Comparison of ENCODE assay signal across 1 cellular context in the genomic region with DNA sequence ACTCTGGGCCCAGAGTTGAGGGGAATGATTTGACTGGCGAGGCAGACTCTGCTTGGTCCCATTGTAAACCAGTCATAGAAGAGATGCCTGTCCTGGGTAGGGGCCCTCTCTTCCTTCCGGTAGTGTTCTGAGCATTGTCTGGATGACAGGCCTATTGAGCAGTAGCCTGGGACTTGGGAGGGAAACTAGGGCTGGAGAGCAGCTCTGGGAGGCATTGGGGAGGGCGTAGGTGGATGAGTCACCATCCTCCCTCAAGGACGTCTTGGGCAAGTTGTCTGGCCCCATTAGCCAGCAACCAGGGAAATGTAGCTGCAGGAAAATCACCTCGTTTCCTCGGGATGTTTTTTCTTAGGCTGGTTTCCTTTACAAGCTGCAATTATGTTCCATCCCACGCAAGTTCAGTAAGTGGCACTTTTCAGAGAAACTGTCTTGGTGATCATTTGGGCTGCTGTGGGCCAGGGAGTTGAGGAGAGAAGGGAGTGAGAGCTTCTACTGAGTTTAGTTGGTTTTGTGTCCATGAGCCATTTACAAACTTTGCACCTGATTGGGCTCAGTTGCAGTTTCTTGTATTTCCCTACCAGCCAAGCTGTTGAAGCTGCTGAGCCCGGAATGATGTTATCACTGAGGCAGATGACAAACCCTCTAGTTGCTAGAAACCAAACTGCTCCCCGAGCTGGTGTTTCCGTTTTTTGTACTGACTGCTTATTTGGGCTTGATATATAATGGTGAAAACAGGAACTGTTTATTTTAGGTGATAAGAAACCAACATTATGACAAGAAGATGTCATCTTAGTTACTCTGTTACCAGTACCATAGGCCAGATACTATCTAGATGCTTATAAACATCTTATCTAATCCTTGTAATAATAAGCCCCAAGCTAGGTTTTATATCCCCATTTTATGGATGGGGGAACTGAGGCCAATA.
TF ChIP-seq lines count a peak whose summit lies in the region.

No MANE protein-coding gene starts in this region.

TF ChIP-seq in K562, 482 proteins besides CTCF, POLR2A, EP300 and RAD21 (continued from another document and continues in another):
- TF ChIP-seq, protein P1, sequence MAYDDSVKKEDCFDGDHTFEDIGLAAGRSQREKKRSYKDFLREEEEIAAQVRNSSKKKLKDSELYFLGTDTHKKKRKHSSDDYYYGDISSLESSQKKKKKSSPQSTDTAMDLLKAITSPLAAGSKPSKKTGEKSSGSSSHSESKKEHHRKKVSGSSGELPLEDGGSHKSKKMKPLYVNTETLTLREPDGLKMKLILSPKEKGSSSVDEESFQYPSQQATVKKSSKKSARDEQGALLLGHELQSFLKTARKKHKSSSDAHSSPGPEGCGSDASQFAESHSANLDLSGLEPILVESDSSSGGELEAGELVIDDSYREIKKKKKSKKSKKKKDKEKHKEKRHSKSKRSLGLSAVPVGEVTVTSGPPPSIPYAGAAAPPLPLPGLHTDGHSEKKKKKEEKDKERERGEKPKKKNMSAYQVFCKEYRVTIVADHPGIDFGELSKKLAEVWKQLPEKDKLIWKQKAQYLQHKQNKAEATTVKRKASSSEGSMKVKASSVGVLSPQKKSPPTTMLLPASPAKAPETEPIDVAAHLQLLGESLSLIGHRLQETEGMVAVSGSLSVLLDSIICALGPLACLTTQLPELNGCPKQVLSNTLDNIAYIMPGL (CRISPR knock-in tag; IDR thresholded peaks at IDR 0.05): no peak
- TF ChIP-seq MEF2A (IDR thresholded peaks at IDR 0.05; ENCODE audit: control insufficient read depth, low read depth, low read length) (no peak), SRSF7 (optimal IDR thresholded peaks at IDR 0.05; ENCODE audit: low read depth, low read length) (no peak), ZNF436 (CRISPR knock-in tag; IDR thresholded peaks at IDR 0.05) (no peak), TCF7 (IDR thresholded peaks at IDR 0.05; ENCODE audit: borderline replicate concordance) (no peak), NCOR1 (IDR thresholded peaks at IDR 0.05) (no peak), HNRNPLL (IDR thresholded peaks at IDR 0.05; ENCODE audit: low read depth, low read length, poor library complexity, severe bottlenecking) (no peak), SP2 (IDR thresholded peaks at IDR 0.05; ENCODE audit: extremely low read depth, low read depth, low read length, poor library complexity, severe bottlenecking) (no peak), SMARCA4 (IDR thresholded peaks at IDR 0.05) (peak; percentile 87), RBM34 (IDR thresholded peaks at IDR 0.05; ENCODE audit: borderline replicate concordance, insufficient read depth, low read length) (no peak), ZNF165 (CRISPR knock-in tag; IDR thresholded peaks at IDR 0.05; ENCODE audit: borderline replicate concordance) (no peak), ZNF212 (CRISPR knock-in tag; IDR thresholded peaks at IDR 0.05) (no peak), LEF1 (IDR thresholded peaks at IDR 0.05) (0 out of 2 replicates have a peak, but pooled peaks have one; percentile 61)
- TF ChIP-seq, protein P2, sequence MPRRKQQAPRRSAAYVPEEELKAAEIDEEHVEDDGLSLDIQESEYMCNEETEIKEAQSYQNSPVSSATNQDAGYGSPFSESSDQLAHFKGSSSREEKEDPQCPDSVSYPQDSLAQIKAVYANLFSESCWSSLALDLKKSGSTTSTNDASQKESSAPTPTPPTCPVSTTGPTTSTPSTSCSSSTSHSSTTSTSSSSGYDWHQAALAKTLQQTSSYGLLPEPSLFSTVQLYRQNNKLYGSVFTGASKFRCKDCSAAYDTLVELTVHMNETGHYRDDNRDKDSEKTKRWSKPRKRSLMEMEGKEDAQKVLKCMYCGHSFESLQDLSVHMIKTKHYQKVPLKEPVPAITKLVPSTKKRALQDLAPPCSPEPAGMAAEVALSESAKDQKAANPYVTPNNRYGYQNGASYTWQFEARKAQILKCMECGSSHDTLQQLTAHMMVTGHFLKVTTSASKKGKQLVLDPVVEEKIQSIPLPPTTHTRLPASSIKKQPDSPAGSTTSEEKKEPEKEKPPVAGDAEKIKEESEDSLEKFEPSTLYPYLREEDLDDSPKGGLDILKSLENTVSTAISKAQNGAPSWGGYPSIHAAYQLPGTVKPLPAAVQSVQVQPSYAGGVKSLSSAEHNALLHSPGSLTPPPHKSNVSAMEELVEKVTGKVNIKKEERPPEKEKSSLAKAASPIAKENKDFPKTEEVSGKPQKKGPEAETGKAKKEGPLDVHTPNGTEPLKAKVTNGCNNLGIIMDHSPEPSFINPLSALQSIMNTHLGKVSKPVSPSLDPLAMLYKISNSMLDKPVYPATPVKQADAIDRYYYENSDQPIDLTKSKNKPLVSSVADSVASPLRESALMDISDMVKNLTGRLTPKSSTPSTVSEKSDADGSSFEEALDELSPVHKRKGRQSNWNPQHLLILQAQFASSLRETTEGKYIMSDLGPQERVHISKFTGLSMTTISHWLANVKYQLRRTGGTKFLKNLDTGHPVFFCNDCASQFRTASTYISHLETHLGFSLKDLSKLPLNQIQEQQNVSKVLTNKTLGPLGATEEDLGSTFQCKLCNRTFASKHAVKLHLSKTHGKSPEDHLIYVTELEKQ (CRISPR knock-in tag; IDR thresholded peaks at IDR 0.05): no peak
- TF ChIP-seq, protein P3, sequence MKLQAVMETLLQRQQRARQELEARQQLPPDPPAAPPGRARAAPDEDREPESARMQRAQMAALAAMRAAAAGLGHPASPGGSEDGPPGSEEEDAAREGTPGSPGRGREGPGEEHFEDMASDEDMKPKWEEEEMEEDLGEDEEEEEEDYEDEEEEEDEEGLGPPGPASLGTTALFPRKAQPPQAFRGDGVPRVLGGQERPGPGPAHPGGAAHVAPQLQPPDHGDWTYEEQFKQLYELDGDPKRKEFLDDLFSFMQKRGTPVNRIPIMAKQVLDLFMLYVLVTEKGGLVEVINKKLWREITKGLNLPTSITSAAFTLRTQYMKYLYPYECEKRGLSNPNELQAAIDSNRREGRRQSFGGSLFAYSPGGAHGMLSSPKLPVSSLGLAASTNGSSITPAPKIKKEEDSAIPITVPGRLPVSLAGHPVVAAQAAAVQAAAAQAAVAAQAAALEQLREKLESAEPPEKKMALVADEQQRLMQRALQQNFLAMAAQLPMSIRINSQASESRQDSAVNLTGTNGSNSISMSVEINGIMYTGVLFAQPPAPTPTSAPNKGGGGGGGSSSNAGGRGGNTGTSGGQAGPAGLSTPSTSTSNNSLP (IDR thresholded peaks at IDR 0.05; ENCODE audit: borderline replicate concordance, low read depth, low read length): peak; percentile 9; the same call in 1 of the 2 replicates
- TF ChIP-seq, protein P4, sequence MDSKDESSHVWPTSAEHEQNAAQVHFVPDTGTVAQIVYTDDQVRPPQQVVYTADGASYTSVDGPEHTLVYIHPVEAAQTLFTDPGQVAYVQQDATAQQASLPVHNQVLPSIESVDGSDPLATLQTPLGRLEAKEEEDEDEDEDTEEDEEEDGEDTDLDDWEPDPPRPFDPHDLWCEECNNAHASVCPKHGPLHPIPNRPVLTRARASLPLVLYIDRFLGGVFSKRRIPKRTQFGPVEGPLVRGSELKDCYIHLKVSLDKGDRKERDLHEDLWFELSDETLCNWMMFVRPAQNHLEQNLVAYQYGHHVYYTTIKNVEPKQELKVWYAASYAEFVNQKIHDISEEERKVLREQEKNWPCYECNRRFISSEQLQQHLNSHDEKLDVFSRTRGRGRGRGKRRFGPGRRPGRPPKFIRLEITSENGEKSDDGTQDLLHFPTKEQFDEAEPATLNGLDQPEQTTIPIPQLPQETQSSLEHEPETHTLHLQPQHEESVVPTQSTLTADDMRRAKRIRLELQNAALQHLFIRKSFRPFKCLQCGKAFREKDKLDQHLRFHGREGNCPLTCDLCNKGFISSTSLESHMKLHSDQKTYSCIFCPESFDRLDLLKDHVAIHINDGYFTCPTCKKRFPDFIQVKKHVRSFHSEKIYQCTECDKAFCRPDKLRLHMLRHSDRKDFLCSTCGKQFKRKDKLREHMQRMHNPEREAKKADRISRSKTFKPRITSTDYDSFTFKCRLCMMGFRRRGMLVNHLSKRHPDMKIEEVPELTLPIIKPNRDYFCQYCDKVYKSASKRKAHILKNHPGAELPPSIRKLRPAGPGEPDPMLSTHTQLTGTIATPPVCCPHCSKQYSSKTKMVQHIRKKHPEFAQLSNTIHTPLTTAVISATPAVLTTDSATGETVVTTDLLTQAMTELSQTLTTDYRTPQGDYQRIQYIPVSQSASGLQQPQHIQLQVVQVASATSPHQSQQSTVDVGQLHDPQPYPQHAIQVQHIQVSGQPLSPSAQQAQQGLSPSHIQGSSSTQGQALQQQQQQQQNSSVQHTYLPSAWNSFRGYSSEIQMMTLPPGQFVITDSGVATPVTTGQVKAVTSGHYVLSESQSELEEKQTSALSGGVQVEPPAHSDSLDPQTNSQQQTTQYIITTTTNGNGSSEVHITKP (IDR thresholded peaks at IDR 0.05; ENCODE audit: partially characterized antibody): no peak
- TF ChIP-seq, protein P5, sequence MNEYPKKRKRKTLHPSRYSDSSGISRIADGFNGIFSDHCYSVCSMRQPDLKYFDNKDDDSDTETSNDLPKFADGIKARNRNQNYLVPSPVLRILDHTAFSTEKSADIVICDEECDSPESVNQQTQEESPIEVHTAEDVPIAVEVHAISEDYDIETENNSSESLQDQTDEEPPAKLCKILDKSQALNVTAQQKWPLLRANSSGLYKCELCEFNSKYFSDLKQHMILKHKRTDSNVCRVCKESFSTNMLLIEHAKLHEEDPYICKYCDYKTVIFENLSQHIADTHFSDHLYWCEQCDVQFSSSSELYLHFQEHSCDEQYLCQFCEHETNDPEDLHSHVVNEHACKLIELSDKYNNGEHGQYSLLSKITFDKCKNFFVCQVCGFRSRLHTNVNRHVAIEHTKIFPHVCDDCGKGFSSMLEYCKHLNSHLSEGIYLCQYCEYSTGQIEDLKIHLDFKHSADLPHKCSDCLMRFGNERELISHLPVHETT (CRISPR knock-in tag; conservative IDR thresholded peaks at IDR 0.05 in 1 of 2, IDR thresholded peaks at IDR 0.05 in 1 of 2): peak in 1 of 2 experiments; percentile 52; a peak in 1 of 4 replicates
- TF ChIP-seq, protein P6, sequence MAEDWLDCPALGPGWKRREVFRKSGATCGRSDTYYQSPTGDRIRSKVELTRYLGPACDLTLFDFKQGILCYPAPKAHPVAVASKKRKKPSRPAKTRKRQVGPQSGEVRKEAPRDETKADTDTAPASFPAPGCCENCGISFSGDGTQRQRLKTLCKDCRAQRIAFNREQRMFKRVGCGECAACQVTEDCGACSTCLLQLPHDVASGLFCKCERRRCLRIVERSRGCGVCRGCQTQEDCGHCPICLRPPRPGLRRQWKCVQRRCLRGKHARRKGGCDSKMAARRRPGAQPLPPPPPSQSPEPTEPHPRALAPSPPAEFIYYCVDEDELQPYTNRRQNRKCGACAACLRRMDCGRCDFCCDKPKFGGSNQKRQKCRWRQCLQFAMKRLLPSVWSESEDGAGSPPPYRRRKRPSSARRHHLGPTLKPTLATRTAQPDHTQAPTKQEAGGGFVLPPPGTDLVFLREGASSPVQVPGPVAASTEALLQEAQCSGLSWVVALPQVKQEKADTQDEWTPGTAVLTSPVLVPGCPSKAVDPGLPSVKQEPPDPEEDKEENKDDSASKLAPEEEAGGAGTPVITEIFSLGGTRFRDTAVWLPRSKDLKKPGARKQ (CRISPR knock-in tag; IDR thresholded peaks at IDR 0.05): no peak
